13 cellular contexts compared by ENCODE assay signal in genomic region chr7:116315293-116315692, GRCh38.
DNase-seq lines count a peak whose midpoint lies in the region; ATAC-seq and TF ChIP-seq lines count a peak whose summit lies in the region.
"Had no signal": no experiment of that assay in that cellular context is flagged by ENCODE, and none has a peak within 500 bp of the region (broad histone marks: within the 10 kb centered on the region; RNA-seq: fewer than 3 reads in every experiment).

No MANE protein-coding gene starts in this region.

- H3K4me1 ChIP-seq in SK-N-SH (ENCODE audit: control insufficient read depth in 1 of 2, insufficient read depth in 2 of 2, low read depth in 1 of 2, low read length in 1 of 2) (peaks cover 0 to 22% of the 10 kb centered on the region in 2 experiments; a peak in 3 of 4 replicates), foreskin keratinocyte (peaks cover 22% of the 10 kb centered on the region), body of pancreas (peaks cover 16% of the 10 kb centered on the region)

- H3K27me3 Mint-ChIP-seq in Calu3 (ENCODE audit: unreplicated experiment): no peaks in the 10 kb centered on the region

- H3K36me3 Mint-ChIP-seq in Calu3 (ENCODE audit: insufficient read depth, unreplicated experiment): no peaks in the 10 kb centered on the region

- DNase-seq in GM04504 (ENCODE audit: low read depth) (peak; percentile 20), SK-N-SH (no peak), foreskin keratinocyte (peak; percentile 97 to 98), renal cortical epithelial cell (ENCODE audit: low read depth) (peak; percentile 33), Calu3 (no peak), body of pancreas (no peak), NCI-H1105 treated with DMSO at 0.1 percent for 48 hours (lab: John Stamatoyannopoulos, UW) (no peak), COLO829 (ENCODE audit: low spot score) (no peak)
- DNase-seq: activated T-cell treated with anti-CD3 and anti-CD28 coated beads, Interleukin-2, amount 50 U/mL, for 1 hour; NCI-H146; retina; upper lobe of left lung had no signal

- no peaks in the 10 kb centered on the region for H3K36me3 ChIP-seq in SK-N-SH (replicated peaks in 1 of 2; ENCODE audit: control insufficient read depth in 1 of 2, insufficient read depth in 2 of 2, low read length in 1 of 2)
- no peaks in the 10 kb centered on the region for H3K36me3 ChIP-seq in body of pancreas (replicated peaks in 1 of 2; ENCODE audit: insufficient read depth in 1 of 2, low read depth in 2 of 2)
- H3K36me3 ChIP-seq: upper lobe of left lung had no signal

- H4K20me1 ChIP-seq in SK-N-SH (ENCODE audit: insufficient read depth): no peaks in the 10 kb centered on the region

- no peak for TF ChIP-seq RAD21 in SK-N-SH (IDR thresholded peaks at IDR 0.05; ENCODE audit: low read length)

- CTCF ChIA-PET in SK-N-SH (lab: Yijun Ruan, JAX) (interaction anchor here (1.6 kb wide), 1 partner anchor 57 kb away, joined by 4 read pairs; no protein-coding TSS in a partner anchor), Calu3 (lab: Charles Lee) (interaction anchor here (0.8 kb wide), 1 partner anchor 128 kb away, joined by 4 read pairs; no protein-coding TSS in a partner anchor)

- no TSS peak for BruUV-seq in Calu3 (replicated peaks; lab: Mats Ljungman, UMichigan)

- H3K9me3 ChIP-seq in SK-N-SH (peaks cover 2% of the 10 kb centered on the region; the same call in 1 of the 2 replicates), body of pancreas (no peaks in the 10 kb centered on the region)
- H3K9me3 ChIP-seq: upper lobe of left lung had no signal

- H3K4me1 Mint-ChIP-seq in Calu3 (ENCODE audit: low read depth, unreplicated experiment): peaks cover 21% of the 10 kb centered on the region

- H3K4me3 ChIP-seq in SK-N-SH (ENCODE audit: low read depth in 2 of 2, low read length in 1 of 2): no peak overlapping the region
- no peak overlapping the region for H3K4me3 ChIP-seq in body of pancreas
- H3K4me3 ChIP-seq: upper lobe of left lung had no signal

- peaks cover 33% of the 10 kb centered on the region for H3F3A ChIP-seq in SK-N-SH (replicated peaks; ENCODE audit: insufficient read depth)

- H3K27ac ChIP-seq in SK-N-SH (ENCODE audit: low read depth in 2 of 2, low read length in 1 of 2): peak overlapping the region; percentile 92 to 93; a peak in 3 of 4 replicates
- peak overlapping the region; percentile 97 for H3K27ac ChIP-seq in foreskin keratinocyte
- H3K27ac ChIP-seq in body of pancreas: no peak overlapping the region

- H3K27ac Mint-ChIP-seq in Calu3 (ENCODE audit: unreplicated experiment): no peak overlapping the region

- no peak for TF ChIP-seq POLR2A in body of pancreas (IDR thresholded peaks at IDR 0.05)

- H3K9ac ChIP-seq in SK-N-SH: peak overlapping the region; percentile 60

- peak in 1 of 2 experiments; percentile 52; a peak in 1 of 4 replicates for TF ChIP-seq EP300 in SK-N-SH (IDR thresholded peaks at IDR 0.05; ENCODE audit: borderline replicate concordance in 1 of 2, low read depth in 1 of 2, low read length in 1 of 2)

- H2AFZ ChIP-seq in SK-N-SH (ENCODE audit: low read depth): peak overlapping the region; percentile 63

- H3K9me3 Mint-ChIP-seq in Calu3 (ENCODE audit: low read depth, unreplicated experiment): peaks cover 2% of the 10 kb centered on the region

- H3K27me3 ChIP-seq in SK-N-SH (ENCODE audit: insufficient read depth): no peaks in the 10 kb centered on the region
- no peaks in the 10 kb centered on the region for H3K27me3 ChIP-seq in foreskin keratinocyte
- no peaks in the 10 kb centered on the region for H3K27me3 ChIP-seq in body of pancreas
- H3K27me3 ChIP-seq: upper lobe of left lung had no signal

- no peaks in the 10 kb centered on the region for H3K9me2 ChIP-seq in SK-N-SH

- TF ChIP-seq CTCF in SK-N-SH (IDR thresholded peaks at IDR 0.05) (no peak), foreskin keratinocyte (conservative IDR thresholded peaks at IDR 0.05) (no peak), Calu3 (IDR thresholded peaks at IDR 0.05; ENCODE audit: unreplicated experiment) (no peak), body of pancreas (IDR thresholded peaks at IDR 0.05) (no peak)

- H3K4me3 Mint-ChIP-seq in Calu3 (ENCODE audit: low read depth, unreplicated experiment): no peak overlapping the region

- POLR2A ChIA-PET in SK-N-SH (lab: Yijun Ruan, JAX): no interaction called here

- 20% methylated on average over 6 of the region's 6 CpGs for WGBS in SK-N-SH (ENCODE audit: low lambda C conversion rate)
- 94 to 95% methylated on average over 6 of the region's 6 CpGs for WGBS in body of pancreas, 2 donors

- peak overlapping the region; percentile 50 for H3K4me2 ChIP-seq in SK-N-SH

- peak; percentile 90 for ATAC-seq in foreskin keratinocyte
- no peak for ATAC-seq in body of pancreas
- ATAC-seq: left lobe of liver had no signal

- intact Hi-C loops in Calu3 (cut with micrococcal nuclease; ENCODE audit: unreplicated experiment): loop anchor here (5.0 kb wide), 1 partner anchor 43 kb away; no protein-coding TSS in a partner anchor
- intact Hi-C loops in body of pancreas (cut with DNase I): no loop called here

- H3K79me2 ChIP-seq in SK-N-SH (ENCODE audit: insufficient read depth): no peaks in the 10 kb centered on the region

TF ChIP-seq in SK-N-SH, 30 proteins besides CTCF, POLR2A, EP300 and RAD21 (continues in another document):
- TF ChIP-seq JUND (IDR thresholded peaks at IDR 0.05): peak; percentile 56
- TF ChIP-seq PBX3 (IDR thresholded peaks at IDR 0.05): peak; percentile 78
- no peak for TF ChIP-seq ZBTB33 (IDR thresholded peaks at IDR 0.05; ENCODE audit: borderline replicate concordance, low read depth)
- no peak for TF ChIP-seq GATA2 (CRISPR knock-in tag; IDR thresholded peaks at IDR 0.05)
- TF ChIP-seq REST (IDR thresholded peaks at IDR 0.05; ENCODE audit: low read depth, low read length): 0 out of 2 replicates have a peak, but pooled peaks have one; percentile 23
- TF ChIP-seq RFX5 (IDR thresholded peaks at IDR 0.05; ENCODE audit: low read length): no peak
- no peak for TF ChIP-seq FOXM1 (IDR thresholded peaks at IDR 0.05; ENCODE audit: low read depth)
- no peak for TF ChIP-seq FOXJ3 (CRISPR knock-in tag; IDR thresholded peaks at IDR 0.05)
- TF ChIP-seq USF1 (IDR thresholded peaks at IDR 0.05; ENCODE audit: borderline replicate concordance, low read depth): no peak
- TF ChIP-seq YY1 (IDR thresholded peaks at IDR 0.05; ENCODE audit: low read depth): peak; percentile 66; the same call in 1 of the 2 replicates
- TF ChIP-seq NRF1 (IDR thresholded peaks at IDR 0.05; ENCODE audit: low read depth, low read length): no peak
- TF ChIP-seq POLR2AphosphoS5 (IDR thresholded peaks at IDR 0.05; ENCODE audit: low read depth, low read length): no peak; the same call in 1 of the 2 replicates

Comparison
In these comparisons a context has a peak if more than half of its experiments do, and no peak if none do; other contexts are left out.
1. DNase-seq: peak in GM04504 (single experiment), foreskin keratinocyte (2 of 2) and renal cortical epithelial cell (single experiment); none in SK-N-SH (single experiment), Calu3 (single experiment), body of pancreas (0 of 4), NCI-H1105 treated with DMSO at 0.1 percent for 48 hours (single experiment) and COLO829 (single experiment).
2. H3K27ac ChIP-seq: peak in SK-N-SH (2 of 2) and foreskin keratinocyte (single experiment); none in body of pancreas (0 of 4).